Comparison of ENCODE assay signal across 1 cellular context in genomic region chr13:41648314-41648935, GRCh38.
TF ChIP-seq lines count a peak whose summit lies in the region.

No MANE protein-coding gene starts in this region.

TF ChIP-seq in HepG2, 621 proteins besides CTCF, POLR2A, EP300 and RAD21 (continued from another document and continues in another):
- TF ChIP-seq ZNF670 (CRISPR knock-in tag; IDR thresholded peaks at IDR 0.05; ENCODE audit: borderline replicate concordance) = 0 out of 2 replicates have a peak, but pooled peaks have one; percentile 42
- peak; percentile 34; the same call in 1 of the 2 replicates for TF ChIP-seq TARDBP (CRISPR knock-in tag; IDR thresholded peaks at IDR 0.05)
- no peak for TF ChIP-seq PREB (CRISPR knock-in tag; IDR thresholded peaks at IDR 0.05)
- TF ChIP-seq PAXIP1 (CRISPR knock-in tag; conservative IDR thresholded peaks at IDR 0.05) = peak; percentile 84
- TF ChIP-seq PATZ1 (CRISPR knock-in tag; IDR thresholded peaks at IDR 0.05) = peak; percentile 89
- TF ChIP-seq ZNF180 (CRISPR knock-in tag; IDR thresholded peaks at IDR 0.05; ENCODE audit: borderline replicate concordance, low read depth) = no peak
- peak; percentile 50 for TF ChIP-seq PHF21A (CRISPR knock-in tag; IDR thresholded peaks at IDR 0.05)
- TF ChIP-seq SOX5 (CRISPR knock-in tag; IDR thresholded peaks at IDR 0.05; ENCODE audit: borderline replicate concordance) = peak; percentile 99
- no peak for TF ChIP-seq ZNF772 (CRISPR knock-in tag; IDR thresholded peaks at IDR 0.05)
- peak; percentile 92; the same call in 1 of the 2 replicates for TF ChIP-seq NFIC (IDR thresholded peaks at IDR 0.05; ENCODE audit: low read length)
- TF ChIP-seq IRF2 (CRISPR knock-in tag; IDR thresholded peaks at IDR 0.05) = peak; percentile 47; the same call in 1 of the 2 replicates
- TF ChIP-seq ZNF33A (CRISPR knock-in tag; IDR thresholded peaks at IDR 0.05; ENCODE audit: borderline replicate concordance) = no peak
- peak; percentile 69 for TF ChIP-seq NR2F2 (IDR thresholded peaks at IDR 0.05; ENCODE audit: borderline replicate concordance, low read depth)
- no peak for TF ChIP-seq HMGXB3 (CRISPR knock-in tag; IDR thresholded peaks at IDR 0.05; ENCODE audit: borderline replicate concordance)
- TF ChIP-seq FOXP4 (CRISPR knock-in tag; IDR thresholded peaks at IDR 0.05) = peak; percentile 82
- peak; percentile 42; the same call in 1 of the 2 replicates for TF ChIP-seq THAP11 (CRISPR knock-in tag; IDR thresholded peaks at IDR 0.05)
- TF ChIP-seq CREB1 (IDR thresholded peaks at IDR 0.05) = no peak
- TF ChIP-seq CREB1 (CRISPR knock-in tag; IDR thresholded peaks at IDR 0.05) = peak; percentile 57
- no peak for TF ChIP-seq FIP1L1 (IDR thresholded peaks at IDR 0.05; ENCODE audit: borderline replicate concordance, insufficient read depth, low read depth, low read length)
- TF ChIP-seq SMAD3 (CRISPR knock-in tag; IDR thresholded peaks at IDR 0.05) = peak; percentile 82
- peak; percentile 60 for TF ChIP-seq HNF4A (CRISPR knock-in tag; IDR thresholded peaks at IDR 0.05)
- TF ChIP-seq SOX13 (IDR thresholded peaks at IDR 0.05) = peak; percentile 79; the same call in 1 of the 2 replicates
- peak in 1 of 2 experiments; percentile 99; a peak in 2 of 4 replicates for TF ChIP-seq SOX13 (CRISPR knock-in tag; conservative IDR thresholded peaks at IDR 0.05 in 1 of 2, IDR thresholded peaks at IDR 0.05 in 1 of 2)
- peak; percentile 61 for TF ChIP-seq SP5 (CRISPR knock-in tag; IDR thresholded peaks at IDR 0.05; ENCODE audit: borderline replicate concordance, low read depth)
- TF ChIP-seq CBX5 (CRISPR knock-in tag; IDR thresholded peaks at IDR 0.05; ENCODE audit: borderline replicate concordance) = no peak
- 0 out of 2 replicates have a peak, but pooled peaks have one; percentile 19 for TF ChIP-seq KLF6 (CRISPR knock-in tag; IDR thresholded peaks at IDR 0.05)
- peak; percentile 24; the same call in 1 of the 2 replicates for TF ChIP-seq MLX (CRISPR knock-in tag; IDR thresholded peaks at IDR 0.05)
- peak; percentile 18; the same call in 1 of the 2 replicates for TF ChIP-seq THRA (CRISPR knock-in tag; IDR thresholded peaks at IDR 0.05; ENCODE audit: borderline replicate concordance)
- no peak for TF ChIP-seq NR3C1 (CRISPR knock-in tag; IDR thresholded peaks at IDR 0.05)
- 0 out of 2 replicates have a peak, but pooled peaks have one; percentile 12 for TF ChIP-seq RCOR2 (CRISPR knock-in tag; IDR thresholded peaks at IDR 0.05)
- no peak for TF ChIP-seq GATAD1 (CRISPR knock-in tag; IDR thresholded peaks at IDR 0.05)
- peak; percentile 65; the same call in 1 of the 2 replicates for TF ChIP-seq FOSL1 (CRISPR knock-in tag; IDR thresholded peaks at IDR 0.05; ENCODE audit: borderline replicate concordance)
- TF ChIP-seq CEBPG (CRISPR knock-in tag; IDR thresholded peaks at IDR 0.05) = peak; percentile 49; the same call in 1 of the 2 replicates
- TF ChIP-seq NCOR1 (IDR thresholded peaks at IDR 0.05; ENCODE audit: borderline replicate concordance, low read length) = peak; percentile 62; the same call in 1 of the 2 replicates
- TF ChIP-seq ZGPAT (CRISPR knock-in tag; IDR thresholded peaks at IDR 0.05) = peak; percentile 63; the same call in 1 of the 2 replicates
- TF ChIP-seq ZNF331 (CRISPR knock-in tag; IDR thresholded peaks at IDR 0.05) = peak; percentile 44; the same call in 1 of the 2 replicates
- TF ChIP-seq SOX6 (IDR thresholded peaks at IDR 0.05) = no peak
- TF ChIP-seq SOX6 (CRISPR knock-in tag; IDR thresholded peaks at IDR 0.05) = peak; percentile 98
- peak; percentile 49; the same call in 1 of the 2 replicates for TF ChIP-seq EHMT2 (IDR thresholded peaks at IDR 0.05; ENCODE audit: borderline replicate concordance, low read depth, low read length)
- peak; percentile 54; the same call in 1 of the 2 replicates for TF ChIP-seq CEBPB (IDR thresholded peaks at IDR 0.05; ENCODE audit: borderline replicate concordance, low read depth, low read length)
- TF ChIP-seq ARID3A (IDR thresholded peaks at IDR 0.05; ENCODE audit: low read depth, low read length) = peak; percentile 91
- TF ChIP-seq ETV5 (CRISPR knock-in tag; IDR thresholded peaks at IDR 0.05; ENCODE audit: borderline replicate concordance) = peak; percentile 43; the same call in 1 of the 2 replicates
- TF ChIP-seq FOXJ3 (CRISPR knock-in tag; IDR thresholded peaks at IDR 0.05; ENCODE audit: borderline replicate concordance) = peak; percentile 83; the same call in 1 of the 2 replicates
- TF ChIP-seq NCOA2 (CRISPR knock-in tag; IDR thresholded peaks at IDR 0.05) = peak; percentile 94
- peak; percentile 56; the same call in 1 of the 2 replicates for TF ChIP-seq FOXP1 (IDR thresholded peaks at IDR 0.05)
- peak; percentile 86; the same call in 1 of the 2 replicates for TF ChIP-seq FOXP1 (CRISPR knock-in tag; IDR thresholded peaks at IDR 0.05)
